Comparison of ENCODE assay signal across 11 cellular contexts in the genomic region with DNA sequence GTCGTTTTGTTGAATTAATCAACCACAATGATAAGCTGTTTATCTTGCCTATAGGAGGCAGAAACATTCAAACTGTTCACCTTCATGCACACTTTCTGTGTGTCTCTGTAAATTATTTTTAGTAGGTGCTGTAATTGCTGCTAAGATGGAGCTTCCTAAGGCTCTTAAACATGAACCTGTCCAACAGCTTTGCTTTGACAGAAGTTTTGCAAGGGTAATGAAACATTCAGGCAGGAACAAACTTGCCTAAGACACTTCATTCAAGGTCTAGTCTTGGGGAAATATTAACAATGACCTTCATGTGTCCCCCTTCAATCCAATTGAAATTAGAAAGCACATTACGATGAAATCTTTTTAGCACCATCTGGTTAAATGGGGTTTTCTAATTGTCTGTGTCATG.
DNase-seq lines count a peak whose midpoint lies in the region; ATAC-seq and TF ChIP-seq lines count a peak whose summit lies in the region.
"Had no signal": no experiment of that assay in that cellular context is flagged by ENCODE, and none has a peak within 500 bp of the region (broad histone marks: within the 10 kb centered on the region; RNA-seq: fewer than 3 reads in every experiment).

No MANE protein-coding gene starts in this region.

- DNase-seq in GM13977 (ENCODE audit: low spot score): no peak
- DNase-seq in KBM-7: no peak
- DNase-seq in NCI-H1930 (lab: John Stamatoyannopoulos, UW): no peak
- DNase-seq: activated CD4-positive, alpha-beta T cell treated with anti-CD3 and anti-CD28 coated beads for 4 hours; tibial artery had no signal

- peak overlapping the region; percentile 53 for H3K27ac ChIP-seq in HUES64 (ENCODE audit: low read depth, low read length)
- H3K27ac ChIP-seq: C4-2B, tibial artery had no signal

- H3K4me1 ChIP-seq in HUES64 (ENCODE audit: insufficient read depth, low read length): peaks cover 17% of the 10 kb centered on the region
- H3K4me1 ChIP-seq: tibial artery had no signal

- TF ChIP-seq CTCF in GM13977 (IDR thresholded peaks at IDR 0.05; ENCODE audit: extremely low read depth, insufficient read depth, missing control alignments): peak; percentile 9

- H3K27me3 ChIP-seq in HUES64 (ENCODE audit: insufficient read depth, low read length): no peaks in the 10 kb centered on the region
- H3K27me3 ChIP-seq: tibial artery had no signal

- ATAC-seq in GM21825 (IDR thresholded peaks at IDR 0.05; ENCODE audit: unreplicated experiment) (peak; percentile 32), esophagus mucosa (peak; percentile 92), HG03432 (IDR thresholded peaks at IDR 0.05; ENCODE audit: unreplicated experiment) (no peak), HG02623 (IDR thresholded peaks at IDR 0.05; ENCODE audit: unreplicated experiment) (no peak)

- H3K9me3 ChIP-seq in HUES64 (ENCODE audit: insufficient read depth, low read depth, low read length): 0 out of 2 replicates have a peak, but pooled peaks cover 6% of the 10 kb centered on the region
- H3K9me3 ChIP-seq: tibial artery had no signal

- no peaks in the 10 kb centered on the region for H3K36me3 ChIP-seq in HUES64 (ENCODE audit: insufficient read depth, low read length)
- H3K36me3 ChIP-seq: tibial artery had no signal

- in situ Hi-C loops in GM13977 (cut with MboI; ENCODE audit: low pct_unique_long_range_greater_than_20kb, low sequenced_read_pairs, unreplicated experiment): no loop called here
- in situ Hi-C loops in KBM-7 (cut with MboI; ENCODE audit: low pct_unique_long_range_greater_than_20kb, low sequenced_read_pairs): no loop called here

- WGBS in HUES64: 84% methylated on average over 2 of the region's 2 CpGs

- H3K9ac ChIP-seq in HUES64 (ENCODE audit: low read depth, low read length): no peak overlapping the region

- no peak overlapping the region for H3K4me3 ChIP-seq in HUES64 (ENCODE audit: low read length)
- H3K4me3 ChIP-seq: tibial artery had no signal

Comparison
In these comparisons a context has a peak if more than half of its experiments do, and no peak if none do; other contexts are left out.
1. ATAC-seq: peak in GM21825 (single experiment) and esophagus mucosa (single experiment); none in HG03432 (single experiment) and HG02623 (single experiment).